19 cellular contexts compared by ENCODE assay signal in the genomic region with DNA sequence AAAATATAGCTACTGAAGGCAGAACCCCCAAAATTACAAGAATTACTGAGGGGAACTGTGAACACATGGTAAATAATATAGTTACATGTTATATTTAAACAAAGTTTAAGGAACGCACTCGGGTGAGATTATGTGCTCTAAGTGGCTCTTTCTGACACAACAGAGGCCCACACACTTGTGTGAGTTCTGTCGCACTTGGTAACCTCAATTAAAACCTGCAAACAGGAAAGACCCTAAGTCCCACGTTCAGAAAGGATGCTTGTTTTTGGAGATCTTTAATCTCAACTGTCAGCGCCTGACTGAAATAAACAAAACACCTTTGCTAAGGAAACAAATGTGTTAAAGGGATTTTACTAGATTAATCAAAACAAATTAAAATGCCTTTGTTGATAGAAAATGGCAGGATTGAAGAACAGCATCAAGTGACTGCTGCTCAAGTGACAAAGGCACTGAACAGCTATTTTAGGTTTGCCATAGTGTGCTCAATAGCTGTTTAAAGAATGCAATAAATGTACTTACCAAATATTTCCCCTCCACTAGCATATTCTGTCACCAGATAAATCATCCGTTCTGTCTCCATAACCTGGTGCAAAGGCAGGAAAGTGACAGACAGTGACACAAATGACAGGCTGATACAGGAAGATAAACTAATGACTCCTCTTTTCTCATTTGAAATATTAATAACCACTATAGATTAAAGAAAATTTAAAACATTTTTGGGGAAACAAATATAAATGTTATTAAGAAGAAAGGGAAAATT.
DNase-seq lines count a peak whose midpoint lies in the region; ATAC-seq, FAIRE-seq and TF ChIP-seq lines count a peak whose summit lies in the region.
"Had no signal": no experiment of that assay in that cellular context is flagged by ENCODE, and none has a peak within 500 bp of the region (broad histone marks: within the 10 kb centered on the region; RNA-seq: fewer than 3 reads in every experiment).

No MANE protein-coding gene starts in this region.

- no peak for TF ChIP-seq RAD21 in GM12878 (IDR thresholded peaks at IDR 0.05; ENCODE audit: insufficient read depth, low read depth, low read length)

- no peak overlapping the region for H3K9ac ChIP-seq in GM12878 (ENCODE audit: control insufficient read depth, insufficient read depth, low read length)
- H3K9ac ChIP-seq: BLaER1 had no signal

- H3K4me1 ChIP-seq in CD8-positive, alpha-beta T cell (ENCODE audit: insufficient read depth, low read length) = peaks cover 13% of the 10 kb centered on the region
- no peaks in the 10 kb centered on the region; the same call in 1 of the 2 replicates for H3K4me1 ChIP-seq in GM12878 (ENCODE audit: control insufficient read depth, insufficient read depth, low read length)
- peaks cover 0 to 39% of the 10 kb centered on the region in 2 donors for H3K4me1 ChIP-seq in naive thymus-derived CD4-positive, alpha-beta T cell (ENCODE audit: control insufficient read depth in 2 of 2, insufficient read depth in 2 of 2, low read length in 2 of 2)
- H3K4me1 ChIP-seq: BLaER1, Peyer's patch had no signal

- H3K4me3 Mint-ChIP-seq in CD8-positive, alpha-beta T cell = no peak overlapping the region
- H3K4me3 Mint-ChIP-seq in naive thymus-derived CD4-positive, alpha-beta T cell = no peak overlapping the region
- H3K4me3 Mint-ChIP-seq: GM23338 had no signal

- peaks cover 50% of the 10 kb centered on the region for H3K4me1 Mint-ChIP-seq in CD8-positive, alpha-beta T cell (ENCODE audit: low read depth)
- H3K4me1 Mint-ChIP-seq in naive thymus-derived CD4-positive, alpha-beta T cell = peaks cover 12 to 36% (median 26%) of the 10 kb centered on the region in 7 donors

- no peaks in the 10 kb centered on the region for H3K9me3 Mint-ChIP-seq in CD8-positive, alpha-beta T cell
- peaks cover 0 to 2% (median 0%) of the 10 kb centered on the region in 11 donors for H3K9me3 Mint-ChIP-seq in naive thymus-derived CD4-positive, alpha-beta T cell
- H3K9me3 Mint-ChIP-seq: GM23338 had no signal

- ATAC-seq in CD8-positive, alpha-beta T cell = peak; percentile 59
- ATAC-seq in GM12878 (no peak), HG03196 (IDR thresholded peaks at IDR 0.05; ENCODE audit: unreplicated experiment) (no peak), left colon (no peak)
- peak; percentile 52 for ATAC-seq in naive thymus-derived CD4-positive, alpha-beta T cell
- ATAC-seq: GM23338, SK-N-SH treated with all-trans-retinoic acid at 6 μM for 48 hours had no signal

- in situ Hi-C loops in GM12878 (cut with MboI) = no loop called here

- no peaks in the 10 kb centered on the region for H3K79me2 ChIP-seq in GM12878 (ENCODE audit: control insufficient read depth, insufficient read depth, low read length)

- peak overlapping the region; percentile 39 for H3K27ac ChIP-seq in CD8-positive, alpha-beta T cell (ENCODE audit: low read depth, low read length)
- H3K27ac ChIP-seq in GM12878 (ENCODE audit: control insufficient read depth, insufficient read depth) = no peak overlapping the region
- H3K27ac ChIP-seq in naive thymus-derived CD4-positive, alpha-beta T cell (ENCODE audit: low read depth, low read length) = no peak overlapping the region
- H3K27ac ChIP-seq: BLaER1, Peyer's patch had no signal

- H3K4me3 ChIP-seq in CD8-positive, alpha-beta T cell (ENCODE audit: low read depth, low read length) = no peak overlapping the region
- no peak overlapping the region for H3K4me3 ChIP-seq in GM12878
- H3K4me3 ChIP-seq in naive thymus-derived CD4-positive, alpha-beta T cell (ENCODE audit: low read length) = no peak overlapping the region
- H3K4me3 ChIP-seq: BLaER1, GM23338, Peyer's patch had no signal

- SMC1A ChIA-PET in GM12878 (lab: Charles Lee; ENCODE audit: uncharacterized antibody, unreplicated experiment) = interaction anchor here (0.7 to 1.5 kb wide), 3 partner anchors 9 to 124 kb away, joined by 3 to 4 read pairs (median 3); no protein-coding TSS in a partner anchor

- intact Hi-C loops in CD8-positive, alpha-beta T cell (cut with DNase I, micrococcal nuclease) = no loop called here
- intact Hi-C loops in GM12878 (cut with micrococcal nuclease; ENCODE audit: unreplicated experiment) = no loop called here
- intact Hi-C loops in naive thymus-derived CD4-positive, alpha-beta T cell (cut with micrococcal nuclease) = no loop called here
- intact Hi-C loops in left colon (cut with DNase I, micrococcal nuclease) = no loop called here

- H3K4me2 ChIP-seq in GM12878 (ENCODE audit: control insufficient read depth, insufficient read depth) = no peak overlapping the region
- H3K4me2 ChIP-seq: BLaER1, GM23338 had no signal

- no peak for TF ChIP-seq CTCF in CD8-positive, alpha-beta T cell (IDR thresholded peaks at IDR 0.05)
- TF ChIP-seq CTCF in GM12878 (IDR thresholded peaks at IDR 0.05 in 2 of 3, conservative IDR thresholded peaks at IDR 0.05 in 1 of 3; ENCODE audit: control insufficient read depth in 2 of 3, extremely low read depth in 1 of 3, insufficient read depth in 1 of 3, low read depth in 3 of 3, low read length in 3 of 3) = no peak

- no peak for TF ChIP-seq EP300 in GM12878 (IDR thresholded peaks at IDR 0.05; ENCODE audit: borderline replicate concordance in 1 of 2, control insufficient read depth in 1 of 2, low read depth in 2 of 2, low read length in 2 of 2)

- peaks cover 12% of the 10 kb centered on the region for H3K36me3 ChIP-seq in CD8-positive, alpha-beta T cell (ENCODE audit: insufficient read depth, low read length)
- H3K36me3 ChIP-seq in GM12878 (ENCODE audit: control insufficient read depth in 2 of 2, insufficient read depth in 2 of 2, low read length in 1 of 2) = peaks cover 4 to 6% of the 10 kb centered on the region in 2 experiments; a peak in 3 of 4 replicates
- peaks cover 0 to 23% (median 0%) of the 10 kb centered on the region in 3 experiments for H3K36me3 ChIP-seq in naive thymus-derived CD4-positive, alpha-beta T cell (ENCODE audit: control insufficient read depth in 2 of 3, insufficient read depth in 3 of 3, low read length in 3 of 3)

- H3K9me3 ChIP-seq in CD8-positive, alpha-beta T cell (ENCODE audit: low read length) = no peaks in the 10 kb centered on the region
- H3K9me3 ChIP-seq in GM12878 (replicated peaks; ENCODE audit: control insufficient read depth, insufficient read depth, low read length) = no peaks in the 10 kb centered on the region
- H3K9me3 ChIP-seq in naive thymus-derived CD4-positive, alpha-beta T cell (ENCODE audit: control insufficient read depth in 2 of 3, low read length in 3 of 3) = no peaks in the 10 kb centered on the region
- H3K9me3 ChIP-seq: BLaER1, Peyer's patch had no signal

- peaks cover 70% of the 10 kb centered on the region for H3K36me3 Mint-ChIP-seq in CD8-positive, alpha-beta T cell
- peaks cover 4 to 51% (median 22%) of the 10 kb centered on the region in 5 donors for H3K36me3 Mint-ChIP-seq in naive thymus-derived CD4-positive, alpha-beta T cell

- CTCF ChIA-PET in CD8-positive, alpha-beta T cell (lab: Charles Lee) = no interaction called here
- CTCF ChIA-PET in GM12878 (lab: Yijun Ruan, JAX) = interaction anchor here (1.2 kb wide), 1 partner anchor 28 kb away, joined by 4 read pairs; no protein-coding TSS in a partner anchor
- CTCF ChIA-PET in naive thymus-derived CD4-positive, alpha-beta T cell (lab: Charles Lee) = no interaction called here

- FAIRE-seq in GM12892 (lab: Jason Lieb, UNC) (peak; percentile 69), GM12878 (lab: Jason Lieb, UNC) (peak; percentile 23)

- TF ChIP-seq POLR2A in GM12892 (IDR thresholded peaks at IDR 0.05; ENCODE audit: low read depth, low read length) = no peak
- TF ChIP-seq POLR2A in GM12878 (IDR thresholded peaks at IDR 0.05; ENCODE audit: low read depth, low read length) = no peak

- DNase-seq in CD8-positive, alpha-beta T cell = no peak
- DNase-seq in GM12892 (ENCODE audit: insufficient read length) (no peak), GM12878 (ENCODE audit: low read depth, low spot score) (no peak), left colon (no peak), Ammon's horn (ENCODE audit: low spot score) (no peak), 8988T (no peak)
- no peak for DNase-seq in naive thymus-derived CD4-positive, alpha-beta T cell
- DNase-seq: DMS79, KBM-7, NCI-H1092 treated with DMSO at 0.1 percent for 48 hours, NCI-H1694 treated with DMSO at 0.1 percent for 48 hours, NCI-H446, NCI-H774, Peyer's patch, SHP77 had no signal

- H4K20me1 ChIP-seq in GM12878 (ENCODE audit: control insufficient read depth, insufficient read depth) = no peaks in the 10 kb centered on the region

- no TSS peak for BruUV-seq in GM12878 (replicated peaks; lab: Mats Ljungman, UMichigan)

- RAD21 ChIA-PET in GM12878 (lab: Charles Lee; ENCODE audit: unreplicated experiment) = no interaction called here

- H2AFZ ChIP-seq in GM12878 (ENCODE audit: control insufficient read depth, low read depth, low read length) = no peak overlapping the region
- H2AFZ ChIP-seq: GM23338 had no signal

- WGBS in GM12878 (ENCODE audit: insufficient coverage, insufficient replicate concordance, low lambda C conversion rate, missing lambda C conversion rate) = 92% methylated on average over 6 of the region's 6 CpGs

- no peaks in the 10 kb centered on the region for H3K27me3 ChIP-seq in CD8-positive, alpha-beta T cell (ENCODE audit: insufficient read depth, low read length)
- H3K27me3 ChIP-seq in GM12878 (replicated peaks in 1 of 2; ENCODE audit: control insufficient read depth in 2 of 2, insufficient read depth in 2 of 2, low read length in 1 of 2) = no peaks in the 10 kb centered on the region
- H3K27me3 ChIP-seq in naive thymus-derived CD4-positive, alpha-beta T cell (ENCODE audit: control insufficient read depth in 2 of 2, insufficient read depth in 2 of 2, low read length in 2 of 2) = no peaks in the 10 kb centered on the region
- H3K27me3 ChIP-seq: BLaER1, Peyer's patch had no signal

- H3K27me3 Mint-ChIP-seq in CD8-positive, alpha-beta T cell (ENCODE audit: low read depth) = no peaks in the 10 kb centered on the region
- no peaks in the 10 kb centered on the region for H3K27me3 Mint-ChIP-seq in naive thymus-derived CD4-positive, alpha-beta T cell

- POLR2A ChIA-PET in CD8-positive, alpha-beta T cell (lab: Charles Lee) = no interaction called here
- POLR2A ChIA-PET in GM12878 (lab: Charles Lee) = interaction anchor here (1.5 kb wide), 1 partner anchor 24 kb away, joined by 5 read pairs; no protein-coding TSS in a partner anchor
- POLR2A ChIA-PET in naive thymus-derived CD4-positive, alpha-beta T cell (lab: Charles Lee) = interaction anchor here (1.4 kb wide), 1 partner anchor 9 kb away, joined by 3 read pairs; no protein-coding TSS in a partner anchor

- peak overlapping the region; percentile 69 for H3K27ac Mint-ChIP-seq in CD8-positive, alpha-beta T cell
- H3K27ac Mint-ChIP-seq in naive thymus-derived CD4-positive, alpha-beta T cell = peak overlapping the region in 1 of 9 donors; percentile 26
- H3K27ac Mint-ChIP-seq: GM23338 had no signal

TF ChIP-seq in GM12878, 131 proteins besides CTCF, POLR2A, EP300 and RAD21 (continues in another document):
- no peak for TF ChIP-seq EZH2 (IDR thresholded peaks at IDR 0.05; ENCODE audit: borderline replicate concordance, control insufficient read depth, low read depth, low read length)

Comparison
In these comparisons a context has a peak if more than half of its experiments do, and no peak if none do; other contexts are left out.
1. ATAC-seq: peak in CD8-positive, alpha-beta T cell (single experiment) and naive thymus-derived CD4-positive, alpha-beta T cell (single experiment); none in GM12878 (single experiment), HG03196 (single experiment) and left colon (single experiment).